Comparison of ENCODE assay signal across 5 cellular contexts in genomic region chr5:16661713-16662112, GRCh38.
"Had no signal": no experiment of that assay in that cellular context is flagged by ENCODE, and none has a peak within 500 bp of the region (broad histone marks: within the 10 kb centered on the region; RNA-seq: fewer than 3 reads in every experiment).

No MANE protein-coding gene starts in this region.

- DNase-seq: GM23248, H9, HCEC 1CT, KG1 had no signal

- H3K4me3 ChIP-seq: GM23248 had no signal

- H3K9ac ChIP-seq: GM23248 had no signal

- H3K4me3 Mint-ChIP-seq: H9, IgD-negative memory B cell had no signal

- H3K4me1 Mint-ChIP-seq: H9, IgD-negative memory B cell had no signal

- H3K27ac Mint-ChIP-seq: H9, IgD-negative memory B cell had no signal

- H2AFZ ChIP-seq: GM23248 had no signal

- H3K36me3 Mint-ChIP-seq: IgD-negative memory B cell had no signal

- H3K27ac ChIP-seq: GM23248 had no signal

- H3K27me3 Mint-ChIP-seq: IgD-negative memory B cell had no signal
